In the genomic region with DNA sequence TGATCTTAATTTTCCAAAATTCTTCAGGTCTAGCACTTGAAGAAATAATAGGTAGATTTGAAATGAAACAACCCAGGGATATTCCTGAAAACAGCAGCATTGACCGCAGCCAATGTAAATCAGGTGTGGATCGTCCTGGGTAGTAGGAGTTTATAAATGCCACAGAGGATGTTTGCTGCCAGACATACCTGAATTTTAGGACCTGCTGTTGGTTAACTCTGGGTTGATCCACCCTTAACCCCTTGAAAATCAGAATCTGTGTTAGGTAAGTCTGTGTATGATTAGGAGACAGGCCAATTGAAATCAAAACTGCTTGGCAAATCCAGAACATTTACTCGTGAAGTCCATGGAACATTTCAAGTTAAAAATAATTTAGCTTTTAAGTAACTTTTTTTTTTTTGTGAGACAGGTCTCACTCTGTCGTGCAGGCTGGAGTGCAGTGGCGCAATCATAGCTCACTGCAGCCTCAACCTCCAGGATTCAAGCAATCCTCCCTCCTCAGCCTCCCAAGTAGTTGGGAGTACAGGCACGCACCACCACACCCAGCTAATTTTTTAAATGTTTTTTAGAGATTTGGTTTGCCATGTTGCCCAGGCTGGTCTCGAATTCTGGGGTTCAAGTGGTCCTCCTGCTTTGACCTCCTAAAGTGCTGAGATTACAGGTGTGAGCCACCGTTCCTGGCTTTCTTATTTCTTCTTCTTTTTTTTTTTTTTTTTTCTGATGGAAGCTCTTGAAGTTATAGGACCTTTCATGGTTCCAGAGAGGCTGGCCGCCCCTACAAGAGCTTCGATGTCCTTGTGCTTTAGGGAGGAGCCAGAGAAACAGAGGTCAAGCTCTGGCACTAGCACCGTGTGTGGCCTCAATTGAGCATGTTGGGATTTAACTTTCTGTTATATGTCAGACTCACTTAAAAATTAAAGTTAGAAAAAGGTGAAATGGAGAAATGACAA, we compare ENCODE assay signal across 1 cellular context.
TF ChIP-seq lines count a peak whose summit lies in the region.

No MANE protein-coding gene starts in this region.

TF ChIP-seq in HepG2, 621 proteins besides CTCF, POLR2A, EP300 and RAD21 (continued from another document):
- TF ChIP-seq ADNP (CRISPR knock-in tag; IDR thresholded peaks at IDR 0.05) = no peak
TF ChIP-seq in HepG2: peak in this region for 12.
